Comparison of ENCODE assay signal across 12 cellular contexts in genomic region chr22:27662359-27663030, GRCh38.
DNase-seq lines count a peak whose midpoint lies in the region; ATAC-seq and TF ChIP-seq lines count a peak whose summit lies in the region.
"Had no signal": no experiment of that assay in that cellular context is flagged by ENCODE, and none has a peak within 500 bp of the region (broad histone marks: within the 10 kb centered on the region; RNA-seq: fewer than 3 reads in every experiment).

No MANE protein-coding gene starts in this region.

- intact Hi-C loops in adrenal gland (cut with DNase I), result no loop called here
- intact Hi-C loops in tibial artery (cut with DNase I; ENCODE audit: low total_unique reads), result no loop called here

- H3K27ac ChIP-seq in adrenal gland (peak overlapping the region in 4 of 5 donors; percentile 26 to 78 (median 64)), mesenchymal stem cell (ENCODE audit: low read length, poor library complexity, severe bottlenecking) (no peak overlapping the region), tibial artery (peak overlapping the region; percentile 20 to 47)
- H3K27ac ChIP-seq: GM23248 had no signal

- WGBS in adrenal gland, 4 donors, result 26 to 47% (median 33%) methylated on average over 4 to 8 of the region's 8 CpGs
- 78% methylated on average over 8 of the region's 8 CpGs for WGBS in mesenchymal stem cell

- no peak overlapping the region for H2BK5ac ChIP-seq in mesenchymal stem cell (ENCODE audit: low read depth, low read length, poor library complexity, severe bottlenecking)

- no peaks in the 10 kb centered on the region for H3K9me3 ChIP-seq in adrenal gland (replicated peaks in 1 of 3)
- peaks cover 6% of the 10 kb centered on the region for H3K9me3 ChIP-seq in mesenchymal stem cell (ENCODE audit: control insufficient read depth, low read length)
- no peaks in the 10 kb centered on the region for H3K9me3 ChIP-seq in tibial artery

- no peak overlapping the region for H2BK120ac ChIP-seq in mesenchymal stem cell (ENCODE audit: low read depth, low read length)

- H3K23ac ChIP-seq in mesenchymal stem cell (ENCODE audit: low read length in 2 of 2), result no peak overlapping the region

- peak overlapping the region in 1 of 2 experiments; percentile 11 for H2BK12ac ChIP-seq in mesenchymal stem cell (ENCODE audit: low read length in 2 of 2)

- H4K8ac ChIP-seq in mesenchymal stem cell (ENCODE audit: low read length), result peak overlapping the region; percentile 65

- H3K18ac ChIP-seq in mesenchymal stem cell (ENCODE audit: low read depth in 1 of 2, low read length in 2 of 2), result peak overlapping the region in 1 of 2 experiments; percentile 35

- H3K14ac ChIP-seq in mesenchymal stem cell (ENCODE audit: low read length in 2 of 2), result peak overlapping the region in 1 of 2 experiments; percentile 29

- H3K4me3 ChIP-seq in adrenal gland, result no peak overlapping the region
- no peak overlapping the region for H3K4me3 ChIP-seq in mesenchymal stem cell (ENCODE audit: insufficient read depth in 1 of 2, low read depth in 1 of 2, low read length in 2 of 2)
- H3K4me3 ChIP-seq in tibial artery, result no peak overlapping the region
- H3K4me3 ChIP-seq: GM23248 had no signal

- TF ChIP-seq CTCF in adrenal gland (IDR thresholded peaks at IDR 0.05) (no peak), tibial artery (IDR thresholded peaks at IDR 0.05) (no peak)

- H3K4me2 ChIP-seq in mesenchymal stem cell (ENCODE audit: low read length, poor library complexity, severe bottlenecking), result no peak overlapping the region

- no peak overlapping the region for H2BK15ac ChIP-seq in mesenchymal stem cell (ENCODE audit: low read depth, poor library complexity, severe bottlenecking)

- no peak overlapping the region for H2AFZ ChIP-seq in mesenchymal stem cell (ENCODE audit: low read depth, low read length)
- H2AFZ ChIP-seq: GM23248 had no signal

- H3K4me1 ChIP-seq in adrenal gland (replicated peaks in 1 of 2) (peaks cover 18 to 26% of the 10 kb centered on the region in 2 donors), mesenchymal stem cell (ENCODE audit: control insufficient read depth, insufficient read depth, low read depth, low read length) (peaks cover 19% of the 10 kb centered on the region), tibial artery (peaks cover 0 to 24% (median 15%) of the 10 kb centered on the region in 4 donors)

- H4K91ac ChIP-seq in mesenchymal stem cell (ENCODE audit: low read length), result peak overlapping the region; percentile 27

- TF ChIP-seq POLR2A in adrenal gland (IDR thresholded peaks at IDR 0.05), result no peak

- H3K36me3 ChIP-seq in adrenal gland (replicated peaks in 1 of 2) (no peaks in the 10 kb centered on the region), mesenchymal stem cell (ENCODE audit: control insufficient read depth in 1 of 2, insufficient read depth in 2 of 2, low read depth in 1 of 2, low read length in 2 of 2) (no peaks in the 10 kb centered on the region), tibial artery (no peaks in the 10 kb centered on the region)

- peak; percentile 68 to 92 (median 86) for DNase-seq in adrenal gland
- DNase-seq in fibroblast of the conjunctiva (ENCODE audit: low read depth), result peak; percentile 60
- DNase-seq in mesenchymal stem cell, result no peak
- DNase-seq in tibial artery, result peak; percentile 44 to 88
- no peak for DNase-seq in NCI-H2029 (lab: John Stamatoyannopoulos, UW)
- no peak for DNase-seq in activated CD8-positive, alpha-beta memory T cell treated with anti-CD3 and anti-CD28 coated beads, Interleukin-2, amount 50 U/mL, for 48 hours
- DNase-seq: activated CD4-positive, alpha-beta memory T cell treated with anti-CD3 and anti-CD28 coated beads for 36 hours; activated naive CD4-positive, alpha-beta T cell treated with Interleukin-2 at 50 U/mL for 16 hours; Calu3; GM23248; NCI-H1930 had no signal

- H3K27me3 ChIP-seq in adrenal gland (no peaks in the 10 kb centered on the region), mesenchymal stem cell (ENCODE audit: control insufficient read depth in 1 of 2, insufficient read depth in 1 of 2, low read length in 2 of 2) (no peaks in the 10 kb centered on the region), tibial artery (no peaks in the 10 kb centered on the region)

- ATAC-seq in GM21526 (IDR thresholded peaks at IDR 0.05; ENCODE audit: low FRiP score, unreplicated experiment), result no peak

- H3K9ac ChIP-seq in mesenchymal stem cell (ENCODE audit: low read length), result no peak overlapping the region
- H3K9ac ChIP-seq: GM23248 had no signal

- no peaks in the 10 kb centered on the region for H3K79me1 ChIP-seq in mesenchymal stem cell (replicated peaks; ENCODE audit: low read length, poor library complexity, severe bottlenecking)

- H2AK5ac ChIP-seq in mesenchymal stem cell (ENCODE audit: low read length, severe bottlenecking), result no peak overlapping the region

- no peak overlapping the region for H3K4ac ChIP-seq in mesenchymal stem cell (ENCODE audit: low read depth in 1 of 2, low read length in 2 of 2)

Comparison
In these comparisons a context has a peak if more than half of its experiments do, and no peak if none do; other contexts are left out.
1. DNase-seq: peak in adrenal gland (7 of 7), fibroblast of the conjunctiva (single experiment) and tibial artery (2 of 2); none in mesenchymal stem cell (single experiment), NCI-H2029 (single experiment) and activated CD8-positive, alpha-beta memory T cell treated with anti-CD3 and anti-CD28 coated beads, Interleukin-2, amount 50 U/mL, for 48 hours (single experiment).